8 cellular contexts compared by ENCODE assay signal in genomic region chr1:112674440-112674985, GRCh38. TPM values are rescaled to one million over a fixed set of nuclear protein-coding genes. Genes with fewer than 3 reads are reported as not detected.
DNase-seq lines count a peak whose midpoint lies in the region; ATAC-seq and TF ChIP-seq lines count a peak whose summit lies in the region.

Gene MOV10, plus strand, starts transcription at chr1:112674659. Its CDS starts 254 bp downstream, at chr1:112674913.

- DNase-seq in BE2C (peak; percentile 65), HK-2 (ENCODE audit: unreplicated experiment) (peak; percentile 80), NT2/D1 (ENCODE audit: low read depth, low spot score) (peak; percentile 68), activated T-cell treated with anti-CD3 and anti-CD28 coated beads for 24 hours (ENCODE audit: low read depth) (peak; percentile 38), epithelial cell of esophagus (ENCODE audit: low read depth) (peak; percentile 74), mucosa of gallbladder (ENCODE audit: low spot score) (peak; percentile 64)
- DNase-seq in stimulated activated CD8-positive, alpha-beta memory T cell treated with anti-CD3 and anti-CD28 coated beads, Interleukin-7, amount 100 ng/mL, for 4 hours (ENCODE audit: low read depth in 2 of 2): peak; percentile 31 to 45

- H3K9ac ChIP-seq in NT2/D1 (ENCODE audit: insufficient read length, low read depth): peak within 1 kb of the TSS; percentile 91

- H3K4me3 ChIP-seq in BE2C (ENCODE audit: low read depth, low read length): peak within 1 kb of the TSS; percentile 90
- H3K4me3 ChIP-seq in NT2/D1 (ENCODE audit: insufficient read length, low read depth): peak within 1 kb of the TSS; percentile 77
- peak within 1 kb of the TSS; percentile 92 for H3K4me3 ChIP-seq in epithelial cell of esophagus (ENCODE audit: low read length)

- ATAC-seq in GM19395 (IDR thresholded peaks at IDR 0.05; ENCODE audit: unreplicated experiment): peak; percentile 73

- H3K9me3 ChIP-seq in BE2C: no peaks in the 10 kb centered on the region
- H3K9me3 ChIP-seq in NT2/D1 (ENCODE audit: insufficient read depth, low read length): no peaks in the 10 kb centered on the region

- TF ChIP-seq CTCF in BE2C (IDR thresholded peaks at IDR 0.05; ENCODE audit: low read depth, low read length) (no peak), epithelial cell of esophagus (IDR thresholded peaks at IDR 0.05; ENCODE audit: insufficient read depth, low read depth, low read length, missing control alignments) (no peak)

- H3K36me3 ChIP-seq in BE2C (peaks cover 4% of the 10 kb centered on the region), NT2/D1 (ENCODE audit: insufficient read depth, insufficient read length, low read length) (peaks cover 27% of the 10 kb centered on the region)

- no peaks in the 10 kb centered on the region for H3K27me3 ChIP-seq in BE2C
- peaks cover 7% of the 10 kb centered on the region for H3K27me3 ChIP-seq in NT2/D1 (ENCODE audit: insufficient read depth, insufficient read length)

- H3K4me1 ChIP-seq in BE2C: no peaks in the 10 kb centered on the region
- H3K4me1 ChIP-seq in NT2/D1 (ENCODE audit: insufficient read depth, insufficient read length): no peaks in the 10 kb centered on the region

RNA-seq across cellular contexts. Expression of gene MOV10, which starts in this region (rescaled TPM):
- polyA plus RNA-seq in BE2C (2012; ENCODE audit: insufficient read depth, insufficient read length, low read depth): 10.2 TPM
- total RNA-seq in mucosa of gallbladder: 85.7 TPM

Comparison
In these comparisons a context has a peak if more than half of its experiments do, and no peak if none do; other contexts are left out.
1. Peak in every context shown above with its lines: DNase-seq, ATAC-seq and H3K4me3 ChIP-seq.